Comparison of ENCODE assay signal across 16 cellular contexts in the genomic region with DNA sequence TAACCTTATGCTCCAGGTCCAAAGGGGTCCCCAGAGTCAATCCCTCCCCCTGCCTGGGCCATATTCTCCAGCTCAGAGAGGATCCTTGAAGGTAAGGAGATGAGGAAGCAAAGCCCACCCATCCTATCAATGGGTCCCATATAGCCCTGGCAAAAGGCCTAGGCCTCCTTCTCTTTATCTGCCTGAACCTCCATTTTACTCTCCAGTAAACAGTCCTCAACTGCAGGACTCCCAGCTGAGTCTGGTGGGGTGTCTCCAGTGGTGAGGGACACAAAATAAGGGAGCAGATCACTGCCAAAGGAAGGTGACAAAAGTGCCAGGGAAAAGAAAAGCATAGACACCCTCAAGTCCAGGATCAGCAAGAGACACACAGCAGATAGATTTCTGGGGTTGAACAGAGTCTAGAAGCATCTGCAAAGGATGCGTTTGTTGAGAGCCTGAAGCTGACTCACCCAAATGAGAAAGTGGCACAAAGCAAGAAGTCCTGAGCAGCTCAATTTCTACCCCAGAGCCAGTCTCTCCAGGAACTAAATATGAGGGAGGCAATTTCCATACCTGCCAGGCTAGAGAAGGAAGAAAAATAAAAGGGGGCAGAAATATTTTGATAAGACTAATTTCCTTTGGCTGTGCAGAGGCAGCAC. TPM values are rescaled to one million over a fixed set of nuclear protein-coding genes. Genes with fewer than 3 reads are reported as not detected.
DNase-seq lines count a peak whose midpoint lies in the region; ATAC-seq and TF ChIP-seq lines count a peak whose summit lies in the region.
"Had no signal": no experiment of that assay in that cellular context is flagged by ENCODE, and none has a peak within 500 bp of the region (broad histone marks: within the 10 kb centered on the region; RNA-seq: fewer than 3 reads in every experiment).

No MANE protein-coding gene starts in this region.

- H3K27me3 ChIP-seq in heart left ventricle (peaks cover 0 to 83% (median 23%) of the 10 kb centered on the region in 9 donors), right atrium auricular region (no peaks in the 10 kb centered on the region), MM.1S (replicated peaks; ENCODE audit: insufficient read depth, low read length) (peaks cover 49% of the 10 kb centered on the region), tibial nerve (peaks cover 0 to 60% of the 10 kb centered on the region in 2 donors)
- H3K27me3 ChIP-seq: SJCRH30 had no signal

- no peak overlapping the region for H3K9ac ChIP-seq in MM.1S (ENCODE audit: low read length)

- no peaks in the 10 kb centered on the region for H3K36me3 ChIP-seq in heart left ventricle
- no peaks in the 10 kb centered on the region for H3K36me3 ChIP-seq in right atrium auricular region
- no peaks in the 10 kb centered on the region for H3K36me3 ChIP-seq in MM.1S (replicated peaks; ENCODE audit: insufficient read depth, low read length)
- H3K36me3 ChIP-seq in tibial nerve, result no peaks in the 10 kb centered on the region
- H3K36me3 ChIP-seq: SJCRH30 had no signal

- H3K27ac ChIP-seq in heart left ventricle (peak overlapping the region in 8 of 12 donors; percentile 26 to 94 (median 90)), right atrium auricular region (peak overlapping the region in 1 of 2 donors; percentile 85), MM.1S (ENCODE audit: low read length) (no peak overlapping the region), tibial nerve (peak overlapping the region in 2 of 4 donors; percentile 15 to 65)
- H3K27ac ChIP-seq: SJCRH30 had no signal

- no peaks in the 10 kb centered on the region for H3K9me2 ChIP-seq in MM.1S (replicated peaks; ENCODE audit: insufficient read depth, low read length)

- H3K4me1 ChIP-seq in heart left ventricle, result peaks cover 0 to 63% (median 19%) of the 10 kb centered on the region in 12 donors
- H3K4me1 ChIP-seq in right atrium auricular region, result peaks cover 0 to 38% of the 10 kb centered on the region in 2 donors
- peaks cover 11% of the 10 kb centered on the region; the same call in 1 of the 2 replicates for H3K4me1 ChIP-seq in MM.1S (ENCODE audit: low read length)
- H3K4me1 ChIP-seq in tibial nerve, result peaks cover 0 to 55% (median 0%) of the 10 kb centered on the region in 4 donors

- H3K4me2 ChIP-seq in MM.1S (ENCODE audit: low read depth, low read length), result no peak overlapping the region

- TF ChIP-seq CTCF in heart left ventricle (IDR thresholded peaks at IDR 0.05) (no peak), right atrium auricular region (IDR thresholded peaks at IDR 0.05) (no peak), type B pancreatic cell (conservative IDR thresholded peaks at IDR 0.05) (no peak), MM.1S (IDR thresholded peaks at IDR 0.05; ENCODE audit: low read length) (no peak), tibial nerve (IDR thresholded peaks at IDR 0.05) (no peak)

- WGBS in heart left ventricle, 4 donors, result 63 to 79% (median 75%) methylated on average over 1 of the region's 1 CpG
- WGBS in tibial nerve, 2 donors, result 50 to 59% methylated on average over 1 of the region's 1 CpG

- no peak overlapping the region for H2AFZ ChIP-seq in MM.1S (ENCODE audit: low read length)

- H3K4me3 ChIP-seq in heart left ventricle (peak overlapping the region in 3 of 12 donors; percentile 70 to 87 (median 72)), right atrium auricular region (no peak overlapping the region), MM.1S (ENCODE audit: low read length) (no peak overlapping the region), tibial nerve (peak overlapping the region in 1 of 4 donors; percentile 4)
- H3K4me3 ChIP-seq: SJCRH30 had no signal

- TF ChIP-seq POLR2A in heart left ventricle (IDR thresholded peaks at IDR 0.05) (no peak), Raji (IDR thresholded peaks at IDR 0.05; ENCODE audit: insufficient read depth, low read depth, low read length) (peak; percentile 14; the same call in 1 of the 2 replicates), tibial nerve (IDR thresholded peaks at IDR 0.05) (no peak)

- H3K36me3 Mint-ChIP-seq in naive B cell, result peaks cover 3 to 15% of the 10 kb centered on the region in 2 donors
- peaks cover 5% of the 10 kb centered on the region for H3K36me3 Mint-ChIP-seq in type B pancreatic cell

- TF ChIP-seq EP300 in tibial nerve (IDR thresholded peaks at IDR 0.05), result no peak

- no peaks in the 10 kb centered on the region for H3F3A ChIP-seq in MM.1S (ENCODE audit: insufficient read depth, low read length)

- peak overlapping the region in 5 of 6 donors; percentile 9 to 94 (median 44) for H3K27ac Mint-ChIP-seq in naive B cell
- no peak overlapping the region for H3K27ac Mint-ChIP-seq in type B pancreatic cell

- intact Hi-C loops in heart left ventricle (cut with DNase I), result loop anchor here in 7 of 10 donors (5.0 to 10.0 kb wide), 10 partner anchors 225 to 1288 kb away; no protein-coding TSS in a partner anchor

- no peaks in the 10 kb centered on the region for H3K9me3 ChIP-seq in heart left ventricle
- H3K9me3 ChIP-seq in right atrium auricular region, result no peaks in the 10 kb centered on the region
- no peaks in the 10 kb centered on the region for H3K9me3 ChIP-seq in MM.1S (replicated peaks; ENCODE audit: insufficient read depth, low read length)
- no peaks in the 10 kb centered on the region for H3K9me3 ChIP-seq in tibial nerve
- H3K9me3 ChIP-seq: SJCRH30 had no signal

- no peak for ATAC-seq in heart left ventricle
- ATAC-seq in naive B cell (ENCODE audit: low read depth in 2 of 2), result no peak

- H3K4me1 Mint-ChIP-seq in naive B cell (peaks cover 73 to 82% (median 77%) of the 10 kb centered on the region in 3 donors), type B pancreatic cell (ENCODE audit: unreplicated experiment) (peaks cover 40% of the 10 kb centered on the region)

- H4K20me1 ChIP-seq in MM.1S (ENCODE audit: insufficient read depth, low read length), result no peaks in the 10 kb centered on the region

- H3K4me3 Mint-ChIP-seq in naive B cell, result peak overlapping the region; percentile 59 to 100 (median 100)
- H3K4me3 Mint-ChIP-seq in type B pancreatic cell, result peak overlapping the region; percentile 94

- H3K9me3 Mint-ChIP-seq in naive B cell (no peaks in the 10 kb centered on the region), type B pancreatic cell (no peaks in the 10 kb centered on the region)
- H3K9me3 Mint-ChIP-seq: CD8-positive, alpha-beta memory T cell had no signal

- H3K27me3 Mint-ChIP-seq in naive B cell (peaks cover 0 to 6% (median 0%) of the 10 kb centered on the region in 3 donors), type B pancreatic cell (peaks cover 99% of the 10 kb centered on the region)

- H3K79me2 ChIP-seq in MM.1S (ENCODE audit: low read length), result no peaks in the 10 kb centered on the region

- no peak for DNase-seq in heart left ventricle
- no peak for DNase-seq in right atrium auricular region (ENCODE audit: low spot score)
- no peak for DNase-seq in naive B cell
- DNase-seq in type B pancreatic cell (ENCODE audit: extremely low spot score, unreplicated experiment), result no peak
- no peak for DNase-seq in stimulated activated CD4-positive, alpha-beta T cell treated with anti-CD3 and anti-CD28 coated beads, Interleukin-1b, Interleukin-23, amount 100 ng/mL, for 48 hours
- DNase-seq in MM.1S, result no peak
- no peak for DNase-seq in tibial nerve (ENCODE audit: low spot score in 2 of 2)
- DNase-seq: activated CD4-positive, alpha-beta T cell treated with anti-CD3 and anti-CD28 coated beads for 4 hours; activated naive CD4-positive, alpha-beta T cell treated with Interleukin-2 at 50 U/mL for 16 hours; CD8-positive, alpha-beta memory T cell; dermis blood vessel endothelial cell; erythroblast; MV-4-11; NCI-H2171; SJCRH30 had no signal

RNA-seq across cellular contexts. Expression of a gene that starts 2.7 kb away (rescaled TPM):
- total RNA-seq in heart left ventricle, result 10 to 100 TPM in 7 of 9 donors, 1 to 10 TPM in 2; 6.5 to 24.9 (median 11.8) TPM
- 1 to 10 TPM; 4.0 to 4.8 TPM for polyA plus RNA-seq in heart left ventricle
- total RNA-seq in right atrium auricular region, result 10 to 100 TPM in 1 of 2 donors, 1 to 10 TPM in 1; 8.2 to 13.9 TPM
- polyA plus RNA-seq in naive B cell (ENCODE audit: low read depth in 6 of 6), result 10 to 100 TPM; 27.7 to 48.4 (median 40.1) TPM
- 2.2 and 73.2 TPM in 2 replicates for total RNA-seq in type B pancreatic cell (ENCODE audit: low replicate concordance)
- 10 to 100 TPM; 47.4 to 76.5 (median 53.9) TPM for total RNA-seq in tibial nerve
- polyA plus RNA-seq: CD8-positive, alpha-beta memory T cell had no signal
